8 cellular contexts compared by ENCODE assay signal in genomic region chr5:151253604-151253948, GRCh38. TPM values are rescaled to one million over a fixed set of nuclear protein-coding genes. Genes with fewer than 3 reads are reported as not detected.
DNase-seq lines count a peak whose midpoint lies in the region; ATAC-seq and TF ChIP-seq lines count a peak whose summit lies in the region.

No MANE protein-coding gene starts in this region.

- H3K14ac ChIP-seq in mesenchymal stem cell (ENCODE audit: low read length in 2 of 2): no peak overlapping the region

- no peak overlapping the region for H3K27ac Mint-ChIP-seq in activated naive CD4-positive, alpha-beta T cell treated with anti-CD3 and anti-CD28 coated beads, Interleukin-2, amount 10 ng/mL, durations not matched to agents 7 days and 5 days

- H2AK5ac ChIP-seq in mesenchymal stem cell (ENCODE audit: low read length, severe bottlenecking): no peak overlapping the region

- H3K36me3 ChIP-seq in breast epithelium (no peaks in the 10 kb centered on the region), mesenchymal stem cell (ENCODE audit: control insufficient read depth in 1 of 2, insufficient read depth in 2 of 2, low read depth in 1 of 2, low read length in 2 of 2) (no peaks in the 10 kb centered on the region), urinary bladder (ENCODE audit: insufficient read depth) (no peaks in the 10 kb centered on the region)

- H3K4me2 ChIP-seq in mesenchymal stem cell (ENCODE audit: low read length, poor library complexity, severe bottlenecking): peak overlapping the region; percentile 62

- H2BK12ac ChIP-seq in mesenchymal stem cell (ENCODE audit: low read length in 2 of 2): no peak overlapping the region

- H4K91ac ChIP-seq in mesenchymal stem cell (ENCODE audit: low read length): no peak overlapping the region

- H3K4me1 Mint-ChIP-seq in activated naive CD4-positive, alpha-beta T cell treated with anti-CD3 and anti-CD28 coated beads, Interleukin-2, amount 10 ng/mL, durations not matched to agents 7 days and 5 days: peaks cover 48% of the 10 kb centered on the region

- CTCF ChIA-PET in activated naive CD4-positive, alpha-beta T cell treated with anti-CD3 and anti-CD28 coated beads, Interleukin-2, amount 10 ng/mL, durations not matched to agents 7 days and 5 days (lab: Charles Lee): interaction anchor here (0.7 to 0.8 kb wide), 2 partner anchors 31 to 127 kb away, joined by 3 to 4 read pairs; no protein-coding TSS in a partner anchor

- H3K27me3 ChIP-seq in breast epithelium: no peaks in the 10 kb centered on the region
- H3K27me3 ChIP-seq in mesenchymal stem cell (ENCODE audit: control insufficient read depth in 1 of 2, insufficient read depth in 1 of 2, low read length in 2 of 2): peaks cover 0 to 4% of the 10 kb centered on the region in 2 experiments

- H3K9me3 ChIP-seq in breast epithelium (no peaks in the 10 kb centered on the region), mesenchymal stem cell (ENCODE audit: control insufficient read depth, low read length) (no peaks in the 10 kb centered on the region)

- H3K4ac ChIP-seq in mesenchymal stem cell (ENCODE audit: low read depth in 1 of 2, low read length in 2 of 2): peak overlapping the region in 1 of 2 experiments; percentile 71

- H3K79me1 ChIP-seq in mesenchymal stem cell (replicated peaks; ENCODE audit: low read length, poor library complexity, severe bottlenecking): peaks cover 25% of the 10 kb centered on the region

- peak overlapping the region; percentile 89 for H3K4me3 Mint-ChIP-seq in activated naive CD4-positive, alpha-beta T cell treated with anti-CD3 and anti-CD28 coated beads, Interleukin-2, amount 10 ng/mL, durations not matched to agents 7 days and 5 days

- DNase-seq in activated naive CD4-positive, alpha-beta T cell treated with anti-CD3 and anti-CD28 coated beads, Interleukin-2, amount 10 ng/mL, durations not matched to agents 7 days and 5 days: no peak
- DNase-seq in activated naive CD4-positive, alpha-beta T cell treated with anti-CD3 and anti-CD28 coated beads, Interleukin-2, amount 50 U/mL, for 16 hours: no peak
- DNase-seq in breast epithelium (ENCODE audit: low spot score in 2 of 2): no peak
- DNase-seq in mesenchymal stem cell: no peak
- no peak for DNase-seq in Ammon's horn (ENCODE audit: low spot score)
- DNase-seq in epidermal melanocyte (ENCODE audit: insufficient read length, low spot score): no peak

- no peak overlapping the region for H2AFZ ChIP-seq in mesenchymal stem cell (ENCODE audit: low read depth, low read length)

- no peaks in the 10 kb centered on the region for H3K36me3 Mint-ChIP-seq in activated naive CD4-positive, alpha-beta T cell treated with anti-CD3 and anti-CD28 coated beads, Interleukin-2, amount 10 ng/mL, durations not matched to agents 7 days and 5 days

- H3K23ac ChIP-seq in mesenchymal stem cell (ENCODE audit: low read length in 2 of 2): no peak overlapping the region

- intact Hi-C loops in breast epithelium (cut with DNase I; ENCODE audit: low total_unique reads): no loop called here

- no peaks in the 10 kb centered on the region for H3K9me3 Mint-ChIP-seq in activated naive CD4-positive, alpha-beta T cell treated with anti-CD3 and anti-CD28 coated beads, Interleukin-2, amount 10 ng/mL, durations not matched to agents 7 days and 5 days

- peak overlapping the region; percentile 73 to 77 for H3K27ac ChIP-seq in breast epithelium
- H3K27ac ChIP-seq in mesenchymal stem cell (ENCODE audit: low read length, poor library complexity, severe bottlenecking): no peak overlapping the region
- no peak overlapping the region for H3K27ac ChIP-seq in urinary bladder (ENCODE audit: low read depth)

- 40% methylated on average over 5 of the region's 5 CpGs for WGBS in mesenchymal stem cell
- 36% methylated on average over 5 of the region's 5 CpGs for WGBS in urinary bladder

- H2BK120ac ChIP-seq in mesenchymal stem cell (ENCODE audit: low read depth, low read length): no peak overlapping the region

- TF ChIP-seq POLR2A in breast epithelium (IDR thresholded peaks at IDR 0.05): no peak

- no peak overlapping the region for H2BK5ac ChIP-seq in mesenchymal stem cell (ENCODE audit: low read depth, low read length, poor library complexity, severe bottlenecking)

- H3K18ac ChIP-seq in mesenchymal stem cell (ENCODE audit: low read depth in 1 of 2, low read length in 2 of 2): no peak overlapping the region

- H4K8ac ChIP-seq in mesenchymal stem cell (ENCODE audit: low read length): peak overlapping the region; percentile 19

- no peak for ATAC-seq in GM21367 (IDR thresholded peaks at IDR 0.05; ENCODE audit: unreplicated experiment)

- H3K4me1 ChIP-seq in breast epithelium (peaks cover 0 to 3% of the 10 kb centered on the region in 2 donors), mesenchymal stem cell (ENCODE audit: control insufficient read depth, insufficient read depth, low read depth, low read length) (peaks cover 7% of the 10 kb centered on the region), urinary bladder (ENCODE audit: insufficient read depth) (no peaks in the 10 kb centered on the region)

- H3K4me3 ChIP-seq in breast epithelium: peak overlapping the region; percentile 70 to 82 (median 70)
- H3K4me3 ChIP-seq in mesenchymal stem cell (ENCODE audit: insufficient read depth in 1 of 2, low read depth in 1 of 2, low read length in 2 of 2): peak overlapping the region; percentile 83 to 91
- H3K4me3 ChIP-seq in urinary bladder (ENCODE audit: low read depth, low read length): peak overlapping the region; percentile 60

- no peaks in the 10 kb centered on the region for H3K27me3 Mint-ChIP-seq in activated naive CD4-positive, alpha-beta T cell treated with anti-CD3 and anti-CD28 coated beads, Interleukin-2, amount 10 ng/mL, durations not matched to agents 7 days and 5 days

- peak overlapping the region; percentile 90 for H3K9ac ChIP-seq in mesenchymal stem cell (ENCODE audit: low read length)

- TF ChIP-seq CTCF in breast epithelium (IDR thresholded peaks at IDR 0.05): no peak

- H2BK15ac ChIP-seq in mesenchymal stem cell (ENCODE audit: low read depth, poor library complexity, severe bottlenecking): no peak overlapping the region

RNA-seq across cellular contexts. Expression of gene GM2A, which starts 0.6 kb away (rescaled TPM):
- total RNA-seq in breast epithelium (10 to 100 TPM; 35.1 to 58.0 (median 43.8) TPM), urinary bladder (33.7 TPM)
- polyA plus RNA-seq in mesenchymal stem cell (2013, experiment 1 of 2): 38.8 TPM
- polyA plus RNA-seq in mesenchymal stem cell (2013, experiment 2 of 2): 39.5 TPM
- 28.6 TPM for polyA plus RNA-seq in urinary bladder

RNA-seq across cellular contexts. Expression of gene CCDC69, which starts 29.7 kb away (rescaled TPM):
- 100 to 1,000 TPM in 1 of 3 donors, 10 to 100 TPM in 2; 47.4 to 201 (median 97.0) TPM for total RNA-seq in breast epithelium
- 11.2 TPM for polyA plus RNA-seq in mesenchymal stem cell (2013, experiment 1 of 2)
- polyA plus RNA-seq in mesenchymal stem cell (2013, experiment 2 of 2): 10.8 TPM
- 13.9 TPM for total RNA-seq in urinary bladder
- 155 TPM for polyA plus RNA-seq in urinary bladder

RNA-seq across cellular contexts. Expression of gene SLC36A3, which starts 50.0 kb away (rescaled TPM):
- total RNA-seq in breast epithelium (not detected), urinary bladder (not detected)
- polyA plus RNA-seq in mesenchymal stem cell (2013, experiment 1 of 2): not detected
- polyA plus RNA-seq in mesenchymal stem cell (2013, experiment 2 of 2): not detected
- polyA plus RNA-seq in urinary bladder: not detected

Comparison
In these comparisons a context has a peak if more than half of its experiments do, and no peak if none do; other contexts are left out.
1. H3K27ac ChIP-seq: peak in breast epithelium (2 of 2); none in mesenchymal stem cell (single experiment) and urinary bladder (single experiment).
2. Peak in every context shown above with its lines, with median percentiles within 50 percentile points of each other: H3K4me3 ChIP-seq.